8 cellular contexts compared by ENCODE assay signal in genomic region chr10:79399242-79399831, GRCh38. TPM values are rescaled to one million over a fixed set of nuclear protein-coding genes. Genes with fewer than 3 reads are reported as not detected.
DNase-seq lines count a peak whose midpoint lies in the region; ATAC-seq, FAIRE-seq and TF ChIP-seq lines count a peak whose summit lies in the region.

No MANE protein-coding gene starts in this region.

- no peaks in the 10 kb centered on the region for H3K9me3 Mint-ChIP-seq in activated T-cell treated with anti-CD3 and anti-CD28 coated beads, Interleukin-2, amount 50 U/mL, for 4 hours

- no peak overlapping the region for H3K4me3 Mint-ChIP-seq in activated T-cell treated with anti-CD3 and anti-CD28 coated beads, Interleukin-2, amount 50 U/mL, for 4 hours

- no peaks in the 10 kb centered on the region for H3K27me3 ChIP-seq in layer of hippocampus (ENCODE audit: control insufficient read depth, insufficient read depth, low read length)

- TF ChIP-seq CTCF in AG04449 (IDR thresholded peaks at IDR 0.05; ENCODE audit: insufficient read depth, low read length, missing control alignments) (no peak), choroid plexus epithelial cell (conservative IDR thresholded peaks at IDR 0.05; ENCODE audit: low read depth, low read length) (no peak)

- no peak for TF ChIP-seq POLR2A in GM12892 (IDR thresholded peaks at IDR 0.05; ENCODE audit: low read depth, low read length)

- no peak for FAIRE-seq in GM12892 (lab: Jason Lieb, UNC)

- H3K27ac ChIP-seq in layer of hippocampus (ENCODE audit: low read depth, low read length): peak overlapping the region; percentile 86

- H3K36me3 Mint-ChIP-seq in activated T-cell treated with anti-CD3 and anti-CD28 coated beads, Interleukin-2, amount 50 U/mL, for 4 hours (ENCODE audit: insufficient read depth): no peaks in the 10 kb centered on the region

- peak overlapping the region; percentile 38 for H3K4me3 ChIP-seq in AG04449 (ENCODE audit: low read depth, low read length)
- peak overlapping the region; percentile 21 for H3K4me3 ChIP-seq in choroid plexus epithelial cell (ENCODE audit: low read depth, low read length)

- no peaks in the 10 kb centered on the region for H3K27me3 Mint-ChIP-seq in activated T-cell treated with anti-CD3 and anti-CD28 coated beads, Interleukin-2, amount 50 U/mL, for 4 hours (ENCODE audit: low read depth)

- DNase-seq in AG04449 (ENCODE audit: low read depth, low spot score): peak; percentile 70
- peak; percentile 89 for DNase-seq in LHCN-M2 (ENCODE audit: low read depth)
- peak; percentile 99 for DNase-seq in choroid plexus epithelial cell (ENCODE audit: low read depth)
- peak; percentile 96 for DNase-seq in stromal cell of bone marrow (ENCODE audit: low read depth)
- DNase-seq in GM12892 (ENCODE audit: insufficient read length): no peak
- DNase-seq in activated T-cell treated with anti-CD3 and anti-CD28 coated beads, Interleukin-2, amount 50 U/mL, for 4 hours: no peak

- CTCF ChIA-PET in AG04449 (lab: Yijun Ruan, JAX): interaction anchor here (1.3 to 7.2 kb wide), 9 partner anchors 10 to 81 kb away, joined by 3 to 42 read pairs (median 11); no protein-coding TSS in a partner anchor

- no peaks in the 10 kb centered on the region for H3K4me1 Mint-ChIP-seq in activated T-cell treated with anti-CD3 and anti-CD28 coated beads, Interleukin-2, amount 50 U/mL, for 4 hours (ENCODE audit: low read depth)

- POLR2A ChIA-PET in AG04449 (lab: Yijun Ruan, JAX): interaction anchor here (0.7 to 1.7 kb wide), 8 partner anchors 8 to 46 kb away, joined by 3 to 11 read pairs (median 3); partner anchors contain the start of gene ZCCHC24

- no peak for ATAC-seq in HG02852 (IDR thresholded peaks at IDR 0.05; ENCODE audit: unreplicated experiment)
- ATAC-seq in activated T-cell treated with anti-CD3 and anti-CD28 coated beads, Interleukin-2, amount 50 U/mL, for 4 hours: no peak

RNA-seq across cellular contexts. Expression of gene ZCCHC24, which starts 46.1 kb away (rescaled TPM):
- 15.1 and 17.7 TPM in 2 replicates for total RNA-seq in LHCN-M2 (2014; rRNA removed)
- 8.5 TPM for polyA plus RNA-seq in LHCN-M2 (2012)
- 0.32 TPM for polyA plus RNA-seq in GM12892 (2012; ENCODE audit: missing spikeins)
- total RNA-seq in activated T-cell treated with anti-CD3 and anti-CD28 coated beads, Interleukin-2, amount 50 U/mL, for 4 hours: under 1 TPM; 0.26 to 0.92 (median 0.63) TPM

RNA-seq across cellular contexts. Expression of gene PPIF, which starts 52.1 kb away (rescaled TPM):
- total RNA-seq in LHCN-M2 (2014; rRNA removed): 37.6 and 43.8 TPM in 2 replicates
- 45.6 TPM for polyA plus RNA-seq in LHCN-M2 (2012)
- polyA plus RNA-seq in GM12892 (2012; ENCODE audit: missing spikeins): 71.2 TPM
- 100 to 1,000 TPM; 199 to 232 (median 203) TPM for total RNA-seq in activated T-cell treated with anti-CD3 and anti-CD28 coated beads, Interleukin-2, amount 50 U/mL, for 4 hours

Comparison
In these comparisons a context has a peak if more than half of its experiments do, and no peak if none do; other contexts are left out.
1. DNase-seq: peak in AG04449 (single experiment), LHCN-M2 (single experiment), choroid plexus epithelial cell (single experiment) and stromal cell of bone marrow (single experiment); none in GM12892 (single experiment) and activated T-cell treated with anti-CD3 and anti-CD28 coated beads, Interleukin-2, amount 50 U/mL, for 4 hours (single experiment).